In genomic region chr10:63058236-63058635, GRCh38 we compare ENCODE assay signal across 25 cellular contexts.
"Had no signal": no experiment of that assay in that cellular context is flagged by ENCODE, and none has a peak within 500 bp of the region (broad histone marks: within the 10 kb centered on the region; RNA-seq: fewer than 3 reads in every experiment).

No MANE protein-coding gene starts in this region.

- H3K4me1 Mint-ChIP-seq: naive thymus-derived CD4-positive, alpha-beta T cell; stimulated activated memory B cell treated with anti-CD40 and anti-IgM and Interleukin-4, amounts not matched to agents 10 μg/mL and 1 μg/mL and 100 μg/mL, for 72 hours had no signal

- DNase-seq: colonic mucosa; dermis blood vessel endothelial cell; erythroblast; foreskin keratinocyte; head of caudate nucleus; kidney; left cardiac atrium; left ventricle myocardium inferior; lower lobe of right lung; mesenchymal stem cell; naive thymus-derived CD4-positive, alpha-beta T cell; occipital lobe; posterior cingulate gyrus; spleen; stimulated activated CD4-positive, alpha-beta T cell treated with anti-CD3 and anti-CD28 coated beads, Interleukin-15, amount 100 ng/mL, for 24 hours; stimulated activated CD4-positive, alpha-beta T cell treated with anti-CD3 and anti-CD28 coated beads, Interleukin-1b, Interleukin-23, amount 100 ng/mL, for 48 hours; stimulated activated CD4-positive, alpha-beta T cell treated with anti-CD3 and anti-CD28 coated beads, Interleukin-4, amount 100 ng/mL, for 24 hours; testis had no signal

- H3K79me2 ChIP-seq: hepatocyte had no signal

- H3K27me3 ChIP-seq: colonic mucosa, hepatocyte, testis, tibial nerve, upper lobe of right lung, vagina had no signal

- H3K36me3 ChIP-seq: colonic mucosa, left ventricle myocardium inferior, lower lobe of right lung, spleen, tibial nerve, upper lobe of right lung, vagina had no signal

- H3K27ac ChIP-seq: colonic mucosa, foreskin keratinocyte, hepatocyte, left ventricle myocardium inferior, lower lobe of right lung, spleen, testis, upper lobe of right lung, vagina had no signal

- H3K27ac Mint-ChIP-seq: naive thymus-derived CD4-positive, alpha-beta T cell; stimulated activated memory B cell treated with anti-CD40 and anti-IgM and Interleukin-4, amounts not matched to agents 10 μg/mL and 1 μg/mL and 100 μg/mL, for 72 hours; stimulated activated naive CD8-positive, alpha-beta T cell treated with anti-CD3 and anti-CD28 coated beads, Interleukin-15, Interleukin-2, amounts not matched to agents 100 ng/mL and 50 ng/mL, for 24 hours had no signal

- H3K4me3 Mint-ChIP-seq: naive thymus-derived CD4-positive, alpha-beta T cell; stimulated activated memory B cell treated with anti-CD40 and anti-IgM and Interleukin-4, amounts not matched to agents 10 μg/mL and 1 μg/mL and 100 μg/mL, for 72 hours; stimulated activated naive CD8-positive, alpha-beta T cell treated with anti-CD3 and anti-CD28 coated beads, Interleukin-15, Interleukin-2, amounts not matched to agents 100 ng/mL and 50 ng/mL, for 24 hours had no signal

- H3K9me3 Mint-ChIP-seq: stimulated activated memory B cell treated with anti-CD40 and anti-IgM and Interleukin-4, amounts not matched to agents 10 μg/mL and 1 μg/mL and 100 μg/mL, for 72 hours; stimulated activated naive CD8-positive, alpha-beta T cell treated with anti-CD3 and anti-CD28 coated beads, Interleukin-15, Interleukin-2, amounts not matched to agents 100 ng/mL and 50 ng/mL, for 24 hours had no signal

- H3K4me1 ChIP-seq: colonic mucosa, foreskin keratinocyte, left ventricle myocardium inferior, lower lobe of right lung, spleen, testis, upper lobe of right lung, vagina had no signal

- H2AFZ ChIP-seq: hepatocyte had no signal

- ATAC-seq: foreskin keratinocyte; left cardiac atrium; lower lobe of right lung; naive thymus-derived CD4-positive, alpha-beta T cell; sciatic nerve; stimulated activated memory B cell treated with anti-CD40 and anti-IgM and Interleukin-4, amounts not matched to agents 10 μg/mL and 1 μg/mL and 100 μg/mL, for 72 hours; upper lobe of right lung had no signal

- H3K4me2 ChIP-seq: hepatocyte had no signal

- H3K36me3 Mint-ChIP-seq: naive thymus-derived CD4-positive, alpha-beta T cell; stimulated activated memory B cell treated with anti-CD40 and anti-IgM and Interleukin-4, amounts not matched to agents 10 μg/mL and 1 μg/mL and 100 μg/mL, for 72 hours had no signal

- H3K9me3 ChIP-seq: colonic mucosa, left ventricle myocardium inferior, lower lobe of right lung, spleen, testis, tibial nerve, upper lobe of right lung, vagina had no signal

- H3K4me3 ChIP-seq: colonic mucosa, hepatocyte, left ventricle myocardium inferior, lower lobe of right lung, spleen, testis, tibial nerve, upper lobe of right lung, vagina had no signal
